ENCODE assay signal across 21 cellular contexts in genomic region chr4:29276150-29276549, GRCh38.
A peak's percentile ranks its signal among the peaks of the same experiment; 100 is the strongest.
DNase-seq lines count a peak whose midpoint lies in the region; FAIRE-seq and TF ChIP-seq lines count a peak whose summit lies in the region.
"Had no signal": no experiment of that assay in that cellular context is flagged by ENCODE, and none has a peak within 500 bp of the region (broad histone marks: within the 10 kb centered on the region; RNA-seq: fewer than 3 reads in every experiment).

No MANE protein-coding gene starts in this region.

- H3K4me3 ChIP-seq in SU-DHL-6 (ENCODE audit: insufficient read depth, low read length, poor library complexity, severe bottlenecking), result no peak overlapping the region
- H3K4me3 ChIP-seq: GM23248, MG63, SJCRH30 had no signal

- no peaks in the 10 kb centered on the region for H3K27me3 ChIP-seq in SU-DHL-6 (ENCODE audit: low read length)
- H3K27me3 ChIP-seq: MG63, SJCRH30 had no signal

- no peaks in the 10 kb centered on the region for H3F3A ChIP-seq in SU-DHL-6 (ENCODE audit: insufficient read depth)

- no peak overlapping the region for H3K9ac ChIP-seq in SU-DHL-6 (ENCODE audit: low read length)
- H3K9ac ChIP-seq: GM23248 had no signal

- peak; percentile 27 for DNase-seq in NCI-H1092 treated with DMSO at 0.1 percent for 48 hours (lab: John Stamatoyannopoulos, UW)
- DNase-seq in NCI-H1092 (lab: John Stamatoyannopoulos, UW), result no peak
- peak; percentile 90 for DNase-seq in DMS53 (lab: John Stamatoyannopoulos, UW)
- DNase-seq in NCI-H2081 treated with DMSO at 0.1 percent for 48 hours (lab: John Stamatoyannopoulos, UW), result peak; percentile 13
- no peak for DNase-seq in HTR-8/SVneo (ENCODE audit: insufficient read length, low spot score)
- no peak for DNase-seq in GM12892 (ENCODE audit: insufficient read length)
- no peak for DNase-seq in NCI-H446 treated with DMSO at 0.1 percent for 48 hours (lab: John Stamatoyannopoulos, UW)
- DNase-seq: 8988T, DMS 273 treated with DMSO at 0.1 percent for 48 hours, GDM1, GM23248, IMR-90, MG63, NCI-H1048, NCI-H146, NCI-H226, NCI-H526 treated with DMSO at 0.1 percent for 48 hours, RPMI8226, SJCRH30, T-helper 17 cell had no signal

- H3K36me3 ChIP-seq in SU-DHL-6 (ENCODE audit: low read length), result no peaks in the 10 kb centered on the region
- H3K36me3 ChIP-seq: MG63, SJCRH30 had no signal

- no peak for FAIRE-seq in HTR-8/SVneo (lab: Jason Lieb, UNC)
- FAIRE-seq in GM12892 (lab: Jason Lieb, UNC), result no peak

- H3K9me2 ChIP-seq in SU-DHL-6 (replicated peaks; ENCODE audit: insufficient read depth, low read length), result no peaks in the 10 kb centered on the region

- H3K9me3 ChIP-seq in SU-DHL-6 (ENCODE audit: insufficient read depth, low read length), result no peaks in the 10 kb centered on the region
- H3K9me3 ChIP-seq: MG63, SJCRH30 had no signal

- TF ChIP-seq CTCF in SU-DHL-6 (IDR thresholded peaks at IDR 0.05; ENCODE audit: insufficient read depth, low read length, poor library complexity, severe bottlenecking), result no peak

- H3K27ac ChIP-seq in SU-DHL-6 (ENCODE audit: low read depth, low read length), result no peak overlapping the region
- H3K27ac ChIP-seq: GM23248, SJCRH30 had no signal

- H3K79me2 ChIP-seq in SU-DHL-6 (ENCODE audit: insufficient read depth, low read length), result no peaks in the 10 kb centered on the region

- no peak overlapping the region for H3K4me2 ChIP-seq in SU-DHL-6 (ENCODE audit: low read depth, low read length, poor library complexity, severe bottlenecking)

- no peak for TF ChIP-seq POLR2A in GM12892 (IDR thresholded peaks at IDR 0.05; ENCODE audit: low read depth, low read length)

- H2AFZ ChIP-seq in SU-DHL-6 (ENCODE audit: low read depth, low read length, severe bottlenecking), result peak overlapping the region; percentile 16
- H2AFZ ChIP-seq: GM23248 had no signal

- H4K20me1 ChIP-seq in SU-DHL-6 (ENCODE audit: low read depth, low read length), result no peaks in the 10 kb centered on the region

Comparison
In these comparisons a context has a peak if more than half of its experiments do, and no peak if none do; other contexts are left out.
1. DNase-seq: peak in NCI-H1092 treated with DMSO at 0.1 percent for 48 hours (single experiment), DMS53 (single experiment) and NCI-H2081 treated with DMSO at 0.1 percent for 48 hours (single experiment); none in NCI-H1092 (single experiment), HTR-8/SVneo (single experiment), GM12892 (single experiment) and NCI-H446 treated with DMSO at 0.1 percent for 48 hours (single experiment).